Comparison of ENCODE assay signal across 38 cellular contexts in the genomic region with DNA sequence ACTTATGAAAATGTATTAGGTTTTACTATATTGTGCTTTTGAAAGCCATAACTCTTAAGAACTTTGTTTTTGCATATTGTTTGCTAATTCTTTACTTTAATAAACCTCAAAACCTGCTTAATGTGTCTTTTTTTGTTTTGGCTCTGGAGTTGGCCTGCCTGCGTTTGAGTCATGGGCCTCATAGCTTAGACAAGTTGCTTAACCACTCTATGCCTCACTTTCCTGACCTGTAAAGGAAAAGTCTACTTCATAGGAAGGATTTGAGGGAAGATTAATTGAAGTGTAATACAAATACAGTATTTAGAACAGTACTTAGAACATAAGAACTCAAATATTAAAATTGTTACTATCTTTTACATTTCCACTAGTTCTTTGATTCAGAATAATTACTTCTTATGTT. TPM values are rescaled to one million over a fixed set of nuclear protein-coding genes. Genes with fewer than 3 reads are reported as not detected.
"Had no signal": no experiment of that assay in that cellular context is flagged by ENCODE, and none has a peak within 500 bp of the region (broad histone marks: within the 10 kb centered on the region; RNA-seq: fewer than 3 reads in every experiment).

No MANE protein-coding gene starts in this region.

- H3K4me3 Mint-ChIP-seq: activated naive CD4-positive, alpha-beta T cell treated with anti-CD3 and anti-CD28 coated beads, Interleukin-2, amount 10 ng/mL, durations not matched to agents 7 days and 5 days; activated naive CD8-positive, alpha-beta T cell treated with anti-CD3 and anti-CD28 coated beads, Interleukin-2, amount 10 ng/mL, durations not matched to agents 7 days and 5 days; activated T-helper 1 cell treated with anti-CD3 and anti-CD28 coated beads, Interleukin-12 subunit alpha, Interleukin-12 subunit beta, Interleukin-2, Interleukin-4 antibody, amounts not matched to agents 30 ng/mL and 10 ng/mL and 1 ng/mL, durations not matched to agents 14 hours and 24 hours and 36 hours; mesothelial cell of epicardium; naive B cell; nephron progenitor cell; stimulated activated naive B cell treated with anti-CD40 and anti-IgM and Interleukin-4, amounts not matched to agents 10 μg/mL and 1 μg/mL and 100 μg/mL, for 72 hours; T-helper 17 cell had no signal

- FAIRE-seq: keratinocyte, pancreas had no signal

- H3K27me3 Mint-ChIP-seq: activated naive CD4-positive, alpha-beta T cell treated with anti-CD3 and anti-CD28 coated beads, Interleukin-2, amount 10 ng/mL, durations not matched to agents 7 days and 5 days; naive B cell; stimulated activated naive B cell treated with anti-CD40 and anti-IgM and Interleukin-4, amounts not matched to agents 10 μg/mL and 1 μg/mL and 100 μg/mL, for 72 hours had no signal

- ATAC-seq: activated CD4-positive, CD25-positive, alpha-beta regulatory T cell treated with anti-CD3 and anti-CD28 coated beads, Interleukin-2, amount 50 U/mL, for 24 hours; gastroesophageal sphincter; left cardiac atrium; pancreas; stimulated activated naive B cell treated with anti-CD40 and anti-IgM and Interleukin-4, amounts not matched to agents 10 μg/mL and 1 μg/mL and 100 μg/mL, for 72 hours; T-helper 17 cell; upper lobe of right lung had no signal

- H3K4me3 ChIP-seq: breast epithelium, colonic mucosa, gastroesophageal sphincter, hepatocyte, pancreas, prostate gland, sigmoid colon, smooth muscle cell, stomach, suprapubic skin, tibial artery, upper lobe of right lung had no signal

- H3K4me2 ChIP-seq: hepatocyte, smooth muscle cell had no signal

- H3K27me3 ChIP-seq: breast epithelium, colonic mucosa, gastroesophageal sphincter, hepatocyte, pancreas, sigmoid colon, stomach, suprapubic skin, tibial artery, upper lobe of right lung had no signal

- H3K36me3 ChIP-seq: breast epithelium, colonic mucosa had no signal

- H3K4me1 ChIP-seq: breast epithelium, colonic mucosa, gastroesophageal sphincter, pancreas, prostate gland, sigmoid colon, suprapubic skin, tibial artery, upper lobe of right lung had no signal

- H3K79me2 ChIP-seq: hepatocyte had no signal

- H3K36me3 Mint-ChIP-seq: activated naive CD4-positive, alpha-beta T cell treated with anti-CD3 and anti-CD28 coated beads, Interleukin-2, amount 10 ng/mL, durations not matched to agents 7 days and 5 days had no signal

- H3K27ac Mint-ChIP-seq: activated naive CD4-positive, alpha-beta T cell treated with anti-CD3 and anti-CD28 coated beads, Interleukin-2, amount 10 ng/mL, durations not matched to agents 7 days and 5 days; activated naive CD8-positive, alpha-beta T cell treated with anti-CD3 and anti-CD28 coated beads, Interleukin-2, amount 10 ng/mL, durations not matched to agents 7 days and 5 days; activated T-helper 1 cell treated with anti-CD3 and anti-CD28 coated beads, Interleukin-12 subunit alpha, Interleukin-12 subunit beta, Interleukin-2, Interleukin-4 antibody, amounts not matched to agents 30 ng/mL and 10 ng/mL and 1 ng/mL, durations not matched to agents 14 hours and 24 hours and 36 hours; mesothelial cell of epicardium; naive B cell; nephron progenitor cell; stimulated activated naive B cell treated with anti-CD40 and anti-IgM and Interleukin-4, amounts not matched to agents 10 μg/mL and 1 μg/mL and 100 μg/mL, for 72 hours; T-helper 17 cell had no signal

- DNase-seq: activated CD4-positive, alpha-beta T cell treated with anti-CD3 and anti-CD28 coated beads for 48 hours; activated CD4-positive, alpha-beta T cell treated with anti-CD3 and anti-CD28 coated beads, Interleukin-2, amount 50 U/mL, for 48 hours; activated CD8-positive, alpha-beta memory T cell treated with anti-CD3 and anti-CD28 coated beads for 24 hours; activated gamma-delta T cell; activated naive CD4-positive, alpha-beta T cell treated with anti-CD3 and anti-CD28 coated beads, Interleukin-2, amount 10 ng/mL, durations not matched to agents 7 days and 5 days; activated naive CD8-positive, alpha-beta T cell treated with anti-CD3 and anti-CD28 coated beads, Interleukin-2, amount 10 ng/mL, durations not matched to agents 7 days and 5 days; amniotic stem cell; colonic mucosa; effector CD8-positive, alpha-beta T cell; erythroblast; left cardiac atrium; mammary epithelial cell; naive B cell; nephron progenitor cell; nucleus accumbens; pancreas; sigmoid colon; stimulated activated CD4-positive, alpha-beta T cell treated with anti-CD3 and anti-CD28 coated beads, Interleukin-1b, Interleukin-23, amount 100 ng/mL, for 48 hours; stimulated activated naive B cell treated with anti-CD40 and anti-IgM and Interleukin-4, amounts not matched to agents 10 μg/mL and 1 μg/mL and 100 μg/mL, for 72 hours; stomach; SW 1271; T-helper 17 cell; T1000; tibial artery; upper lobe of right lung; WERI-Rb-1 had no signal

- H3K9me3 ChIP-seq: breast epithelium, colonic mucosa, gastroesophageal sphincter, pancreas, prostate gland, sigmoid colon, stomach, suprapubic skin, tibial artery, upper lobe of right lung had no signal

- H3K27ac ChIP-seq: breast epithelium, colonic mucosa, gastroesophageal sphincter, hepatocyte, pancreas, prostate gland, sigmoid colon, stomach, suprapubic skin, tibial artery, upper lobe of right lung, WERI-Rb-1 had no signal

- H3K9me3 Mint-ChIP-seq: activated naive CD4-positive, alpha-beta T cell treated with anti-CD3 and anti-CD28 coated beads, Interleukin-2, amount 10 ng/mL, durations not matched to agents 7 days and 5 days; activated naive CD8-positive, alpha-beta T cell treated with anti-CD3 and anti-CD28 coated beads, Interleukin-2, amount 10 ng/mL, durations not matched to agents 7 days and 5 days; activated T-helper 1 cell treated with anti-CD3 and anti-CD28 coated beads, Interleukin-12 subunit alpha, Interleukin-12 subunit beta, Interleukin-2, Interleukin-4 antibody, amounts not matched to agents 30 ng/mL and 10 ng/mL and 1 ng/mL, durations not matched to agents 14 hours and 24 hours and 36 hours; mesothelial cell of epicardium; nephron progenitor cell; stimulated activated naive B cell treated with anti-CD40 and anti-IgM and Interleukin-4, amounts not matched to agents 10 μg/mL and 1 μg/mL and 100 μg/mL, for 72 hours had no signal

- H2AFZ ChIP-seq: hepatocyte had no signal

- H3K4me1 Mint-ChIP-seq: activated naive CD4-positive, alpha-beta T cell treated with anti-CD3 and anti-CD28 coated beads, Interleukin-2, amount 10 ng/mL, durations not matched to agents 7 days and 5 days; activated naive CD8-positive, alpha-beta T cell treated with anti-CD3 and anti-CD28 coated beads, Interleukin-2, amount 10 ng/mL, durations not matched to agents 7 days and 5 days; stimulated activated naive B cell treated with anti-CD40 and anti-IgM and Interleukin-4, amounts not matched to agents 10 μg/mL and 1 μg/mL and 100 μg/mL, for 72 hours; T-helper 17 cell had no signal

RNA-seq across cellular contexts. Expression of a gene that starts 10.3 kb away (rescaled TPM):
- total RNA-seq: activated naive CD8-positive, alpha-beta T cell treated with anti-CD3 and anti-CD28 coated beads, Interleukin-2, amount 10 ng/mL, durations not matched to agents 7 days and 5 days; activated T-helper 1 cell treated with anti-CD3 and anti-CD28 coated beads, Interleukin-12 subunit alpha, Interleukin-12 subunit beta, Interleukin-2, Interleukin-4 antibody, amounts not matched to agents 30 ng/mL and 10 ng/mL and 1 ng/mL, durations not matched to agents 14 hours and 24 hours and 36 hours; breast epithelium; dermis microvascular lymphatic vessel endothelial cell; gastroesophageal sphincter; left cardiac atrium; liver; mammary epithelial cell; suprapubic skin; T-helper 17 cell; upper lobe of right lung had no signal
- polyA plus RNA-seq: keratinocyte, mammary epithelial cell had no signal
